ENCODE assay signal across 8 cellular contexts in genomic region chr19:1409204-1410005, GRCh38. TPM values are rescaled to one million over a fixed set of nuclear protein-coding genes. Genes with fewer than 3 reads are reported as not detected.
A peak's percentile ranks its signal among the peaks of the same experiment; 100 is the strongest.
DNase-seq lines count a peak whose midpoint lies in the region; ATAC-seq and TF ChIP-seq lines count a peak whose summit lies in the region.

No MANE protein-coding gene starts in this region.

- H3K9me3 ChIP-seq in CD4-positive, CD25-positive, alpha-beta regulatory T cell (ENCODE audit: control insufficient read depth in 2 of 2, low read length in 2 of 2), result no peaks in the 10 kb centered on the region
- H3K9me3 ChIP-seq in OCI-LY1 (ENCODE audit: low read length) (no peaks in the 10 kb centered on the region), endodermal cell (ENCODE audit: control insufficient read depth, low read length) (no peaks in the 10 kb centered on the region), neutrophil (no peaks in the 10 kb centered on the region), mucosa of descending colon (no peaks in the 10 kb centered on the region)

- H3K27me3 ChIP-seq in CD4-positive, CD25-positive, alpha-beta regulatory T cell (ENCODE audit: control insufficient read depth, insufficient read depth, low read length), result no peaks in the 10 kb centered on the region
- H3K27me3 ChIP-seq in OCI-LY1 (ENCODE audit: insufficient read depth, low read length) (no peaks in the 10 kb centered on the region), endodermal cell (ENCODE audit: control insufficient read depth, insufficient read depth, low read length, poor library complexity, severe bottlenecking) (no peaks in the 10 kb centered on the region), neutrophil (no peaks in the 10 kb centered on the region)

- H3K79me2 ChIP-seq in OCI-LY1 (ENCODE audit: insufficient read depth, low read length), result peaks cover 66% of the 10 kb centered on the region

- peak overlapping the region; percentile 89 for H3K27ac ChIP-seq in CD4-positive, CD25-positive, alpha-beta regulatory T cell (ENCODE audit: insufficient read depth, low read length, poor library complexity, severe bottlenecking)
- H3K27ac ChIP-seq in OCI-LY1 (ENCODE audit: low read depth, low read length, poor library complexity, severe bottlenecking), result no peak overlapping the region
- H3K27ac ChIP-seq in endodermal cell (ENCODE audit: low read depth, low read length), result no peak overlapping the region
- H3K27ac ChIP-seq in neutrophil, result peak overlapping the region; percentile 82

- peaks cover 8% of the 10 kb centered on the region for H3K36me3 Mint-ChIP-seq in CD4-positive, CD25-positive, alpha-beta regulatory T cell
- peaks cover 22% of the 10 kb centered on the region for H3K36me3 Mint-ChIP-seq in endodermal cell (ENCODE audit: low read depth)

- peaks cover 61% of the 10 kb centered on the region for H3K4me1 ChIP-seq in CD4-positive, CD25-positive, alpha-beta regulatory T cell (ENCODE audit: control insufficient read depth, insufficient read depth, low read length, poor library complexity, severe bottlenecking)
- H3K4me1 ChIP-seq in OCI-LY1 (ENCODE audit: insufficient read depth, low read length, severe bottlenecking) (peaks cover 40% of the 10 kb centered on the region), endodermal cell (ENCODE audit: control insufficient read depth, insufficient read depth, low read length) (peaks cover 7% of the 10 kb centered on the region), neutrophil (ENCODE audit: control insufficient read depth in 1 of 2, insufficient read depth in 1 of 2, low read depth in 1 of 2, low read length in 1 of 2) (peaks cover 30 to 32% of the 10 kb centered on the region in 2 experiments), mucosa of descending colon (ENCODE audit: low read depth) (peaks cover 39% of the 10 kb centered on the region)

- H3K9ac ChIP-seq in OCI-LY1 (ENCODE audit: low read length) (peak overlapping the region; percentile 100), endodermal cell (ENCODE audit: extremely low read depth, low read length, poor library complexity, severe bottlenecking) (peak overlapping the region; percentile 83)

- TF ChIP-seq CTCF in OCI-LY1 (IDR thresholded peaks at IDR 0.05; ENCODE audit: low read length) (no peak), endodermal cell (conservative IDR thresholded peaks at IDR 0.05) (no peak), neutrophil (IDR thresholded peaks at IDR 0.05) (no peak), mucosa of descending colon (IDR thresholded peaks at IDR 0.05) (no peak)

- DNase-seq in CD4-positive, CD25-positive, alpha-beta regulatory T cell, result no peak
- DNase-seq in endodermal cell (no peak), mucosa of descending colon (no peak), NCI-H1092 treated with DMSO at 0.1 percent for 48 hours (lab: John Stamatoyannopoulos, UW) (no peak), posterior vena cava (ENCODE audit: low spot score) (no peak)
- DNase-seq in stimulated activated naive CD4-positive, alpha-beta T cell (lab: John Stamatoyannopoulos, UW), result no peak

- peak overlapping the region; percentile 69 for H3K4me3 ChIP-seq in CD4-positive, CD25-positive, alpha-beta regulatory T cell (ENCODE audit: low read depth, low read length)
- H3K4me3 ChIP-seq in OCI-LY1 (ENCODE audit: low read depth, low read length, poor library complexity, severe bottlenecking), result peak overlapping the region; percentile 100
- peak overlapping the region; percentile 93 for H3K4me3 ChIP-seq in endodermal cell (ENCODE audit: low read length)
- peak overlapping the region in 1 of 2 experiments; percentile 77 for H3K4me3 ChIP-seq in neutrophil (ENCODE audit: low read depth in 1 of 2, low read length in 1 of 2)
- no peak overlapping the region for H3K4me3 ChIP-seq in mucosa of descending colon

- no peak for ATAC-seq in CD4-positive, CD25-positive, alpha-beta regulatory T cell (ENCODE audit: low read depth in 2 of 2)
- no peak for ATAC-seq in mucosa of descending colon

- intact Hi-C loops in mucosa of descending colon (cut with DNase I, micrococcal nuclease) (no loop called here), posterior vena cava (cut with DNase I) (loop anchor here in 1 of 2 donors (10.0 kb wide), 1 partner anchor 125 kb away; the partner anchor contains the start of gene EFNA2)

- no peaks in the 10 kb centered on the region for H4K20me1 ChIP-seq in OCI-LY1 (ENCODE audit: insufficient read depth, low read length)

- no peaks in the 10 kb centered on the region for H3F3A ChIP-seq in OCI-LY1 (ENCODE audit: insufficient read depth, low read length)

- peak overlapping the region; percentile 91 for H3K4me2 ChIP-seq in OCI-LY1 (ENCODE audit: low read length)

- H3K4me1 Mint-ChIP-seq in CD4-positive, CD25-positive, alpha-beta regulatory T cell, result peaks cover 0 to 62% (median 37%) of the 10 kb centered on the region in 4 donors
- peaks cover 23% of the 10 kb centered on the region for H3K4me1 Mint-ChIP-seq in endodermal cell

- H3K27me3 Mint-ChIP-seq in CD4-positive, CD25-positive, alpha-beta regulatory T cell, result no peaks in the 10 kb centered on the region
- no peaks in the 10 kb centered on the region for H3K27me3 Mint-ChIP-seq in endodermal cell (ENCODE audit: insufficient read depth)

- peak overlapping the region; percentile 95 to 99 (median 96) for H3K4me3 Mint-ChIP-seq in CD4-positive, CD25-positive, alpha-beta regulatory T cell
- H3K4me3 Mint-ChIP-seq in endodermal cell, result peak overlapping the region; percentile 89

- WGBS in endodermal cell (ENCODE audit: insufficient coverage in 1 of 2, insufficient read length in 1 of 2), 2 experiments, result 88 to 92% methylated on average over 17 to 33 of the region's 33 CpGs

- H3K36me3 ChIP-seq in CD4-positive, CD25-positive, alpha-beta regulatory T cell (ENCODE audit: control insufficient read depth, insufficient read depth, low read length), result peaks cover 13% of the 10 kb centered on the region
- H3K36me3 ChIP-seq in OCI-LY1 (ENCODE audit: insufficient read depth, low read length), result peaks cover 54% of the 10 kb centered on the region
- H3K36me3 ChIP-seq in endodermal cell (ENCODE audit: control insufficient read depth, insufficient read depth, low read length), result peaks cover 19% of the 10 kb centered on the region
- H3K36me3 ChIP-seq in neutrophil, result peaks cover 13% of the 10 kb centered on the region
- peaks cover 3% of the 10 kb centered on the region for H3K36me3 ChIP-seq in mucosa of descending colon (ENCODE audit: low read depth)

- peak overlapping the region; percentile 92 to 96 (median 93) for H3K27ac Mint-ChIP-seq in CD4-positive, CD25-positive, alpha-beta regulatory T cell
- H3K27ac Mint-ChIP-seq in endodermal cell, result peak overlapping the region; percentile 88

- no peak overlapping the region for H2AFZ ChIP-seq in OCI-LY1 (ENCODE audit: low read length)

- no peaks in the 10 kb centered on the region for H3K9me2 ChIP-seq in OCI-LY1 (ENCODE audit: low read depth, low read length)

- no peaks in the 10 kb centered on the region for H3K9me3 Mint-ChIP-seq in CD4-positive, CD25-positive, alpha-beta regulatory T cell
- no peaks in the 10 kb centered on the region for H3K9me3 Mint-ChIP-seq in endodermal cell

RNA-seq across cellular contexts. Expression of gene DAZAP1, which starts 2.0 kb away (rescaled TPM):
- total RNA-seq in CD4-positive, CD25-positive, alpha-beta regulatory T cell, result 153 TPM
- polyA plus RNA-seq in CD4-positive, CD25-positive, alpha-beta regulatory T cell, result 1 to 10 TPM; 2.4 to 5.3 (median 4.2) TPM
- total RNA-seq in endodermal cell (100 to 1,000 TPM; 154 to 179 TPM), mucosa of descending colon (100 to 1,000 TPM; 117 to 123 (median 119) TPM), posterior vena cava (10 to 100 TPM; 59.7 to 75.8 TPM)
- 94.3 TPM for polyA plus RNA-seq in endodermal cell (2013, experiment 1 of 2)
- polyA plus RNA-seq in endodermal cell (2013, experiment 2 of 2), result 85.7 TPM

RNA-seq across cellular contexts. Expression of gene GAMT, which starts 8.1 kb away (rescaled TPM):
- 6.7 TPM for total RNA-seq in CD4-positive, CD25-positive, alpha-beta regulatory T cell
- polyA plus RNA-seq in CD4-positive, CD25-positive, alpha-beta regulatory T cell, result 10 to 100 TPM; 10.4 to 20.2 (median 14.2) TPM
- 10 to 100 TPM; 38.4 to 49.6 TPM for total RNA-seq in endodermal cell
- 35.0 TPM for polyA plus RNA-seq in endodermal cell (2013, experiment 1 of 2)
- 29.8 TPM for polyA plus RNA-seq in endodermal cell (2013, experiment 2 of 2)
- 1 to 10 TPM; 1.6 to 7.0 (median 2.1) TPM for total RNA-seq in mucosa of descending colon
- 10 to 100 TPM in 1 of 2 donors, 1 to 10 TPM in 1; 8.7 to 12.8 TPM for total RNA-seq in posterior vena cava

RNA-seq across cellular contexts. Expression of gene NDUFS7, which starts 25.7 kb away (rescaled TPM):
- 58.3 TPM for total RNA-seq in CD4-positive, CD25-positive, alpha-beta regulatory T cell
- polyA plus RNA-seq in CD4-positive, CD25-positive, alpha-beta regulatory T cell, result 100 to 1,000 TPM; 190 to 227 (median 215) TPM
- 10 to 100 TPM; 57.0 to 62.5 TPM for total RNA-seq in endodermal cell
- polyA plus RNA-seq in endodermal cell (2013, experiment 1 of 2), result 87.8 TPM
- 64.6 TPM for polyA plus RNA-seq in endodermal cell (2013, experiment 2 of 2)
- total RNA-seq in mucosa of descending colon, result 100 to 1,000 TPM; 118 to 160 (median 148) TPM
- total RNA-seq in posterior vena cava, result 10 to 100 TPM; 54.4 to 55.1 TPM

RNA-seq across cellular contexts. Expression of gene RPS15, which starts 28.8 kb away (rescaled TPM):
- 1,352 TPM for total RNA-seq in CD4-positive, CD25-positive, alpha-beta regulatory T cell
- 1,000 to 10,000 TPM; 2,869 to 3,453 (median 3,084) TPM for polyA plus RNA-seq in CD4-positive, CD25-positive, alpha-beta regulatory T cell
- total RNA-seq in endodermal cell, result 1,000 to 10,000 TPM; 1,298 to 1,321 TPM
- 2,005 TPM for polyA plus RNA-seq in endodermal cell (2013, experiment 1 of 2)
- 1,939 TPM for polyA plus RNA-seq in endodermal cell (2013, experiment 2 of 2)
- total RNA-seq in mucosa of descending colon, result 100 to 1,000 TPM; 748 to 897 (median 892) TPM
- total RNA-seq in posterior vena cava, result 100 to 1,000 TPM; 722 to 743 TPM

RNA-seq across cellular contexts. Expression of gene APC2, which starts 40.5 kb away (rescaled TPM):
- total RNA-seq in CD4-positive, CD25-positive, alpha-beta regulatory T cell, result 0.25 TPM
- under 1 TPM in 2 of 4 donors, not detected in 2; 0.06 to 0.07 TPM for polyA plus RNA-seq in CD4-positive, CD25-positive, alpha-beta regulatory T cell
- under 1 TPM; 0.38 to 0.57 TPM for total RNA-seq in endodermal cell
- polyA plus RNA-seq in endodermal cell (2013, experiment 1 of 2), result 23.2 TPM
- polyA plus RNA-seq in endodermal cell (2013, experiment 2 of 2), result 22.1 TPM
- 1 to 10 TPM in 1 of 3 donors, under 1 TPM in 2; 0.23 to 5.9 (median 0.24) TPM for total RNA-seq in mucosa of descending colon
- total RNA-seq in posterior vena cava, result under 1 TPM; 0.05 to 0.10 TPM

Comparison
In these comparisons a context has a peak if more than half of its experiments do, and no peak if none do; other contexts are left out.
1. H3K27ac ChIP-seq: peak in CD4-positive, CD25-positive, alpha-beta regulatory T cell (single experiment) and neutrophil (single experiment); none in OCI-LY1 (single experiment) and endodermal cell (single experiment).